ENCODE assay signal across 15 cellular contexts in genomic region chr13:57286511-57287098, GRCh38.
"Had no signal": no experiment of that assay in that cellular context is flagged by ENCODE, and none has a peak within 500 bp of the region (broad histone marks: within the 10 kb centered on the region; RNA-seq: fewer than 3 reads in every experiment).

No MANE protein-coding gene starts in this region.

- H3K27ac Mint-ChIP-seq: activated naive CD8-positive, alpha-beta T cell treated with anti-CD3 and anti-CD28 coated beads, Interleukin-2, amount 10 ng/mL, durations not matched to agents 7 days and 5 days; memory B cell; natural killer cell had no signal

- H3K9me3 ChIP-seq: thyroid gland had no signal

- H3K4me1 ChIP-seq: stomach, thyroid gland had no signal

- DNase-seq: activated CD4-positive, alpha-beta T cell treated with anti-CD3 and anti-CD28 coated beads for 1 hour; activated CD4-positive, alpha-beta T cell treated with anti-CD3 and anti-CD28 coated beads, Interleukin-2, amount 50 U/mL, for 48 hours; activated naive CD8-positive, alpha-beta T cell treated with anti-CD3 and anti-CD28 coated beads, Interleukin-2, amount 10 ng/mL, durations not matched to agents 7 days and 5 days; activated T-cell treated with anti-CD3 and anti-CD28 coated beads, Interleukin-2, amount 50 U/mL, for 48 hours; anterior cingulate cortex; cerebellar nuclear complex; left cardiac atrium; natural killer cell; stimulated activated CD4-positive, alpha-beta T cell treated with anti-CD3 and anti-CD28 coated beads, Interleukin-15, amount 100 ng/mL, for 24 hours; stimulated activated CD4-positive, alpha-beta T cell treated with anti-CD3 and anti-CD28 coated beads, Interleukin-4, amount 100 ng/mL, for 24 hours; stomach; thyroid gland had no signal

- H3K9me3 Mint-ChIP-seq: activated naive CD8-positive, alpha-beta T cell treated with anti-CD3 and anti-CD28 coated beads, Interleukin-2, amount 10 ng/mL, durations not matched to agents 7 days and 5 days had no signal

- H3K4me3 Mint-ChIP-seq: activated naive CD8-positive, alpha-beta T cell treated with anti-CD3 and anti-CD28 coated beads, Interleukin-2, amount 10 ng/mL, durations not matched to agents 7 days and 5 days; memory B cell; natural killer cell had no signal

- H3K27ac ChIP-seq: stomach, thyroid gland had no signal

- ATAC-seq: left cardiac atrium, natural killer cell had no signal

- H3K27me3 ChIP-seq: stomach, thyroid gland had no signal

- FAIRE-seq: endothelial cell of umbilical vein, frontal cortex had no signal

- H3K4me1 Mint-ChIP-seq: activated naive CD8-positive, alpha-beta T cell treated with anti-CD3 and anti-CD28 coated beads, Interleukin-2, amount 10 ng/mL, durations not matched to agents 7 days and 5 days; memory B cell; natural killer cell had no signal

- H3K36me3 Mint-ChIP-seq: activated naive CD8-positive, alpha-beta T cell treated with anti-CD3 and anti-CD28 coated beads, Interleukin-2, amount 10 ng/mL, durations not matched to agents 7 days and 5 days; memory B cell had no signal

- H3K36me3 ChIP-seq: stomach, thyroid gland had no signal

- H3K4me3 ChIP-seq: stomach, thyroid gland had no signal

- H3K27me3 Mint-ChIP-seq: activated naive CD8-positive, alpha-beta T cell treated with anti-CD3 and anti-CD28 coated beads, Interleukin-2, amount 10 ng/mL, durations not matched to agents 7 days and 5 days; memory B cell had no signal
